Comparison of ENCODE assay signal across 23 cellular contexts in the genomic region with DNA sequence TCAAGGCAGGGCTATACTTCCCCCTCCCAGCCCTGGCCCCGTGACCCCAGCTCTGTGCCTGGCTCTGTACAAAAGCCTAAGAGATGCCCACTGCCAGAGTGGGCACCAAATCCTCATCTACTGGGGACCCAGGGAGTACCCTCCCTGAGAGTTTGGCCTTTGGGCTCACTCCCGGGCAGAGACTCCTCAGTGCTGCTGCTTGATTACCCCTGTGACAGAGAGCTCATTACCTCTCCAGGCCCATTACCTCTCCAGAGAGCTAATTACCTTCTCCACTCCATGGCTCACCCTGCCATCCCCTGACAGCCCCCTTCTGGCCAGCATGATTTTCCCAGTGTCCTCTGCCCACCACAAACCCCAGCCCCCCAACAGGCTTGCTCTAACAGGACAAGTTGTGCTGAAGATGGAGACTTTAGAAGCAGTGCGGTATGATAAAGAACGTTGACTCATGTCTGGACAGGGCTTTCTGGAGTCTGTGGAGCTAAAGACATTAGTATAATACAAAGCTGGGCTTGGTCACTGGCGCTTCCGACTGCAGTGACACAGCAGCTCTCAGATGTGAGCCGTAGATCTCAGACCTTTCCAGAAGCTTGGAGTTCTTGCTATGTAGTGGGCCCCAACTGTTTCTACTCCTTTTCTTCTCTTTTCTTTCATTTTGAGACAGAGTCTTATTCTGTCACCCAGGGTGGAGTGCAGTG.
"Had no signal": no experiment of that assay in that cellular context is flagged by ENCODE, and none has a peak within 500 bp of the region (broad histone marks: within the 10 kb centered on the region; RNA-seq: fewer than 3 reads in every experiment).

No MANE protein-coding gene starts in this region.

- H3K27ac Mint-ChIP-seq: activated B cell treated with CpG ODN at 0.5 μM for 24 hours; activated CD4-positive, alpha-beta T cell treated with anti-CD3 and anti-CD28 coated beads for 36 hours; activated naive CD8-positive, alpha-beta T cell treated with anti-CD3 and anti-CD28 coated beads, Interleukin-2, amount 10 ng/mL, durations not matched to agents 7 days and 5 days; activated T-cell treated with anti-CD3 and anti-CD28 coated beads, Interleukin-2, amount 50 U/mL, for 24 hours; activated T-helper 2 cell treated with anti-CD3 and anti-CD28 coated beads, Interferon-gamma antibody, Interleukin-2, Interleukin-4, amounts not matched to agents 10 μg/mL and 5 μg/mL and 100 μg/mL, durations not matched to agents 14 hours and 24 hours and 36 hours; natural killer cell; type B pancreatic cell had no signal

- H3K27me3 Mint-ChIP-seq: activated B cell treated with CpG ODN at 0.5 μM for 24 hours; activated CD4-positive, alpha-beta T cell treated with anti-CD3 and anti-CD28 coated beads for 36 hours; activated naive CD8-positive, alpha-beta T cell treated with anti-CD3 and anti-CD28 coated beads, Interleukin-2, amount 10 ng/mL, durations not matched to agents 7 days and 5 days; activated T-cell treated with anti-CD3 and anti-CD28 coated beads, Interleukin-2, amount 50 U/mL, for 24 hours; type B pancreatic cell had no signal

- H3K4me3 Mint-ChIP-seq: activated B cell treated with CpG ODN at 0.5 μM for 24 hours; activated CD4-positive, alpha-beta T cell treated with anti-CD3 and anti-CD28 coated beads for 36 hours; activated naive CD8-positive, alpha-beta T cell treated with anti-CD3 and anti-CD28 coated beads, Interleukin-2, amount 10 ng/mL, durations not matched to agents 7 days and 5 days; activated T-cell treated with anti-CD3 and anti-CD28 coated beads, Interleukin-2, amount 50 U/mL, for 24 hours; natural killer cell; type B pancreatic cell had no signal

- H3K36me3 Mint-ChIP-seq: activated naive CD8-positive, alpha-beta T cell treated with anti-CD3 and anti-CD28 coated beads, Interleukin-2, amount 10 ng/mL, durations not matched to agents 7 days and 5 days; natural killer cell; type B pancreatic cell had no signal

- H3K4me1 ChIP-seq: esophagus muscularis mucosa, heart left ventricle had no signal

- H3K9me3 Mint-ChIP-seq: activated B cell treated with CpG ODN at 0.5 μM for 24 hours; activated naive CD8-positive, alpha-beta T cell treated with anti-CD3 and anti-CD28 coated beads, Interleukin-2, amount 10 ng/mL, durations not matched to agents 7 days and 5 days; activated T-cell treated with anti-CD3 and anti-CD28 coated beads, Interleukin-2, amount 50 U/mL, for 24 hours; activated T-helper 2 cell treated with anti-CD3 and anti-CD28 coated beads, Interferon-gamma antibody, Interleukin-2, Interleukin-4, amounts not matched to agents 10 μg/mL and 5 μg/mL and 100 μg/mL, durations not matched to agents 14 hours and 24 hours and 36 hours; natural killer cell; type B pancreatic cell had no signal

- H3K4me1 Mint-ChIP-seq: activated B cell treated with CpG ODN at 0.5 μM for 24 hours; activated CD4-positive, alpha-beta T cell treated with anti-CD3 and anti-CD28 coated beads for 36 hours; activated naive CD8-positive, alpha-beta T cell treated with anti-CD3 and anti-CD28 coated beads, Interleukin-2, amount 10 ng/mL, durations not matched to agents 7 days and 5 days had no signal

- H3K4me3 ChIP-seq: esophagus muscularis mucosa, heart left ventricle, thoracic aorta had no signal

- H3K27ac ChIP-seq: esophagus muscularis mucosa, heart left ventricle, thoracic aorta had no signal

- H3K9me3 ChIP-seq: esophagus muscularis mucosa, heart left ventricle, thoracic aorta had no signal

- ATAC-seq: activated CD4-positive, alpha-beta T cell treated with anti-CD3 and anti-CD28 coated beads for 36 hours; natural killer cell had no signal

- H3K27me3 ChIP-seq: esophagus muscularis mucosa, heart left ventricle had no signal

- H3K36me3 ChIP-seq: esophagus muscularis mucosa, heart left ventricle, thoracic aorta had no signal

- FAIRE-seq: islet of Langerhans, small intestine had no signal

- DNase-seq: activated B cell treated with CpG ODN at 0.5 μM for 24 hours; activated CD4-positive, alpha-beta T cell treated with anti-CD3 and anti-CD28 coated beads for 36 hours; activated CD4-positive, alpha-beta T cell treated with anti-CD3 and anti-CD28 coated beads, Interleukin-2, amount 50 U/mL, for 4 hours; activated CD8-positive, alpha-beta memory T cell treated with anti-CD3 and anti-CD28 coated beads for 24 hours; activated CD8-positive, alpha-beta memory T cell treated with anti-CD3 and anti-CD28 coated beads, Interleukin-2, amount 50 U/mL, for 4 hours; activated naive CD4-positive, alpha-beta T cell treated with Interleukin-2 at 50 U/mL for 16 hours; activated naive CD8-positive, alpha-beta T cell treated with anti-CD3 and anti-CD28 coated beads, Interleukin-2, amount 10 ng/mL, durations not matched to agents 7 days and 5 days; activated T-cell treated with anti-CD3 and anti-CD28 coated beads, Interleukin-2, amount 50 U/mL, for 24 hours; amygdala; caudate nucleus; effector memory CD4-positive, alpha-beta T cell; heart left ventricle; midbrain; natural killer cell; small intestine; stimulated activated CD4-positive, alpha-beta T cell treated with anti-CD3 and anti-CD28 coated beads, Interleukin-4, amount 100 ng/mL, for 1 hour; stimulated activated naive CD4-positive, alpha-beta T cell treated with Interleukin-2 at 50 U/mL for 16 hours; T-helper 9 cell had no signal
